Comparison of ENCODE assay signal across 18 cellular contexts in the genomic region with DNA sequence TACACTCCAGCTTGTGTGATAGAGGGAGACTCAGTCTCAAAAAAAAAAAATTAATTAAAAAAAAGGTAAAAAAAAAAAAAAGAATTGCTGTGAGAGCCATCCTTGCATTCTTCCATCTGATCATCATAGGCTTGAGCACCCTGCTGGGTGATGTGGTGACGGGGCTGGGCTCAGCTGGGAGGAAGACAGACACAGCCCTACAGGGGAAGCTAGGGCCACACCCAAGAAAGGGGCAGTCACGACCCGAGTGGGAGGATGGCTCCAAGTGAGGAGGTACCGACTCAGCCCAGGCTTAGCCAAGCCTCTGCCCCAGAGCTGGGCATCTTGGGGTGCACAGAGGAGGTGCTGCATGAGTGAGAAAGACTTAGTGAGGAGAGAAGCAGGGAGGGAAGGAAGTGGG.
"Had no signal": no experiment of that assay in that cellular context is flagged by ENCODE, and none has a peak within 500 bp of the region (broad histone marks: within the 10 kb centered on the region; RNA-seq: fewer than 3 reads in every experiment).

No MANE protein-coding gene starts in this region.

- H3K27me3 ChIP-seq: adrenal gland had no signal

- H3K4me3 ChIP-seq: adrenal gland, PC-9 had no signal

- ATAC-seq: activated CD4-positive, CD25-positive, alpha-beta regulatory T cell treated with anti-CD3 and anti-CD28 coated beads, Interleukin-2, amount 50 U/mL, for 24 hours; activated CD8-positive, alpha-beta T cell treated with anti-CD3 and anti-CD28 coated beads for 36 hours; activated T-cell treated with anti-CD3 and anti-CD28 coated beads, Interleukin-2, amount 50 U/mL, for 72 hours had no signal

- H3K4me2 ChIP-seq: PC-9 had no signal

- H3K27ac ChIP-seq: adrenal gland, PC-9 had no signal

- H2AFZ ChIP-seq: PC-9 had no signal

- H3K36me3 ChIP-seq: adrenal gland had no signal

- H3K9me3 ChIP-seq: adrenal gland had no signal

- DNase-seq: activated CD4-positive, alpha-beta T cell treated with anti-CD3 and anti-CD28 coated beads for 4 hours; activated CD8-positive, alpha-beta memory T cell treated with anti-CD3 and anti-CD28 coated beads, Interleukin-2, amount 50 U/mL, for 4 hours; activated CD8-positive, alpha-beta T cell treated with anti-CD3 and anti-CD28 coated beads for 36 hours; activated naive CD4-positive, alpha-beta T cell treated with anti-CD3 and anti-CD28 coated beads, Interleukin-2, amount 50 U/mL, for 16 hours; activated naive CD8-positive, alpha-beta T cell treated with anti-CD3 and anti-CD28 coated beads, Interleukin-2, amount 10 ng/mL, durations not matched to agents 7 days and 5 days; activated T-cell treated with anti-CD3 and anti-CD28 coated beads, Interleukin-2, amount 50 U/mL, for 72 hours; adrenal gland; anterior cingulate cortex; KG1; NCI-H1105; NCI-H1436; NCI-H1694 treated with DMSO at 0.1 percent for 48 hours; NCI-H2029 treated with DMSO at 0.1 percent for 48 hours; NCI-H510A treated with DMSO at 0.1 percent for 48 hours; NCI-H69; PC-9; SHP77 treated with DMSO at 0.1 percent for 48 hours had no signal
